In the genomic region with DNA sequence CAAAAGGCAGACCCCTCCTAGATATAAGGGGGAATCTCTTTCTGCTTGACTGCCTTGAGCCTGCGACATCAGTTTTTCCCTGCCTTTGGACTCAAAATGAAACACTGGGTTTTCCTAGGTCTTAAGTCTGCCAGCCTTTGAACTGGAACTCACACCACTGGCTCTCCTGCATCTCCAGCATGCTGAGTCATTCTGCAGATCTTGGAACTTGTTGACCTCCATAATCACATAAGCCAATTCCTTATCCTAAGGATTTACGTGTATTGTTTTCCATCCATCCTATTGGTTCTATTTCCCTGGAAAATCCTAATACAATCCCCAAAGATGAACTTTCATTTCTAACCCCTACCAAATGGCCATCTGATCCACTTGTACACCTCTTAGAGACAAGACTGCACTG, we compare ENCODE assay signal across 21 cellular contexts.
"Had no signal": no experiment of that assay in that cellular context is flagged by ENCODE, and none has a peak within 500 bp of the region (broad histone marks: within the 10 kb centered on the region; RNA-seq: fewer than 3 reads in every experiment).

No MANE protein-coding gene starts in this region.

- ATAC-seq: heart right ventricle; left lung; stimulated activated effector memory CD8-positive, alpha-beta T cell treated with anti-CD3 and anti-CD28 coated beads, Interleukin-12 subunit alpha, Interleukin-12 subunit beta, amount 100 ng/mL, for 72 hours; upper lobe of right lung had no signal

- H3K36me3 Mint-ChIP-seq: stimulated activated effector memory CD8-positive, alpha-beta T cell treated with anti-CD3 and anti-CD28 coated beads, Interleukin-12 subunit alpha, Interleukin-12 subunit beta, amount 100 ng/mL, for 72 hours had no signal

- H3K4me1 Mint-ChIP-seq: stimulated activated effector memory CD8-positive, alpha-beta T cell treated with anti-CD3 and anti-CD28 coated beads, Interleukin-12 subunit alpha, Interleukin-12 subunit beta, amount 100 ng/mL, for 72 hours had no signal

- FAIRE-seq: endothelial cell of umbilical vein had no signal

- H3K9me3 ChIP-seq: adrenal gland, esophagus muscularis mucosa, heart right ventricle, left lung, sigmoid colon, thoracic aorta, upper lobe of right lung had no signal

- H3K36me3 ChIP-seq: adrenal gland, esophagus muscularis mucosa, heart right ventricle, left lung, sigmoid colon, thoracic aorta, upper lobe of right lung had no signal

- H3K4me3 ChIP-seq: adrenal gland, esophagus muscularis mucosa, heart right ventricle, left lung, sigmoid colon, thoracic aorta, upper lobe of right lung had no signal

- H3K4me1 ChIP-seq: adrenal gland, heart right ventricle, parathyroid adenoma, upper lobe of right lung had no signal

- H3K9me3 Mint-ChIP-seq: dendritic cell treated with granulocyte-macrophage colony-stimulating factor and Interleukin-4, amounts not matched to agents 40 ng/mL and 50 ng/mL, for 4 days; stimulated activated effector memory CD8-positive, alpha-beta T cell treated with anti-CD3 and anti-CD28 coated beads, Interleukin-12 subunit alpha, Interleukin-12 subunit beta, amount 100 ng/mL, for 72 hours had no signal

- H3K79me2 ChIP-seq: parathyroid adenoma had no signal

- H3K9ac ChIP-seq: parathyroid adenoma had no signal

- H2AFZ ChIP-seq: parathyroid adenoma had no signal

- H3K4me3 Mint-ChIP-seq: dendritic cell treated with granulocyte-macrophage colony-stimulating factor and Interleukin-4, amounts not matched to agents 40 ng/mL and 50 ng/mL, for 4 days; stimulated activated effector memory CD8-positive, alpha-beta T cell treated with anti-CD3 and anti-CD28 coated beads, Interleukin-12 subunit alpha, Interleukin-12 subunit beta, amount 100 ng/mL, for 72 hours had no signal

- H3K27ac ChIP-seq: adrenal gland, esophagus muscularis mucosa, heart right ventricle, left lung, parathyroid adenoma, sigmoid colon, thoracic aorta, upper lobe of right lung had no signal

- H3K27ac Mint-ChIP-seq: dendritic cell treated with granulocyte-macrophage colony-stimulating factor and Interleukin-4, amounts not matched to agents 40 ng/mL and 50 ng/mL, for 4 days; stimulated activated effector memory CD8-positive, alpha-beta T cell treated with anti-CD3 and anti-CD28 coated beads, Interleukin-12 subunit alpha, Interleukin-12 subunit beta, amount 100 ng/mL, for 72 hours had no signal

- H3K27me3 Mint-ChIP-seq: dendritic cell treated with granulocyte-macrophage colony-stimulating factor and Interleukin-4, amounts not matched to agents 40 ng/mL and 50 ng/mL, for 4 days had no signal

- DNase-seq: activated CD4-positive, alpha-beta T cell treated with anti-CD3 and anti-CD28 coated beads for 1 hour; activated CD8-positive, alpha-beta memory T cell treated with anti-CD3 and anti-CD28 coated beads for 24 hours; activated CD8-positive, alpha-beta memory T cell treated with anti-CD3 and anti-CD28 coated beads, Interleukin-2, amount 50 U/mL, for 48 hours; activated effector memory CD4-positive, alpha-beta T cell treated with Interleukin-2 at 50 U/mL for 16 hours; activated naive CD4-positive, alpha-beta T cell treated with anti-CD3 and anti-CD28 coated beads, Interleukin-2, amount 50 U/mL, for 16 hours; activated T-cell treated with anti-CD3 and anti-CD28 coated beads, Interleukin-2, amount 50 U/mL, for 48 hours; adrenal gland; effector CD8-positive, alpha-beta T cell; heart right ventricle; left lung; mammary epithelial cell; sigmoid colon; stimulated activated CD4-positive, alpha-beta T cell treated with anti-CD3 and anti-CD28 coated beads, Interleukin-4, amount 100 ng/mL, for 24 hours; T1000; upper lobe of right lung had no signal

- H3K27me3 ChIP-seq: adrenal gland, esophagus muscularis mucosa, heart right ventricle, left lung, sigmoid colon, upper lobe of right lung had no signal
